Comparison of ENCODE assay signal across 22 cellular contexts in the genomic region with DNA sequence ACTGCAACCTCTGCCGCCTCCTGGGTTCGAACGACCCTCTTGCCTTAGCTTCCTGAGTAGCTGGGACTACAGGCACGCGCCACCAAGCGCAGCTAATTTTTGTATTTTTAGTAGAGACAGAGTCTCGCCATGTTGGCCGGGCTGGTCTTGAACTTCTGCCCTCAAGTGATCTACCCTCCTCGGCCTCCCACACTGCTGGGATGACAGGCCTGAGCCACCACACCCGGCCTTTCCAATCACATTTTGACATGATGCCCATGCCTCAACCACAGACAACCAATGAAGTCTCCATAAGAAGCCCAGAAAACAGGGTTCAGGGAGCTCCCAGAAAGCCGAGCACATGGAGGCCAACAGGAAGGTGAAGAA.
"Had no signal": no experiment of that assay in that cellular context is flagged by ENCODE, and none has a peak within 500 bp of the region (broad histone marks: within the 10 kb centered on the region; RNA-seq: fewer than 3 reads in every experiment).

No MANE protein-coding gene starts in this region.

- H3K4me3 Mint-ChIP-seq: activated CD4-positive, alpha-beta memory T cell treated with anti-CD3 and anti-CD28 coated beads, Interleukin-2, amount 10 ng/mL, durations not matched to agents 7 days and 5 days; activated naive CD8-positive, alpha-beta T cell treated with anti-CD3 and anti-CD28 coated beads, Interleukin-2, amount 10 ng/mL, durations not matched to agents 7 days and 5 days; activated T-cell treated with anti-CD3 and anti-CD28 coated beads, Interleukin-2, amount 50 U/mL, for 72 hours; T-helper 17 cell had no signal

- H3K36me3 ChIP-seq: adrenal gland, breast epithelium, MG63 had no signal

- ATAC-seq: activated T-cell treated with anti-CD3 and anti-CD28 coated beads, Interleukin-2, amount 50 U/mL, for 72 hours; T-helper 17 cell had no signal

- H3K4me1 Mint-ChIP-seq: activated CD4-positive, alpha-beta memory T cell treated with anti-CD3 and anti-CD28 coated beads, Interleukin-2, amount 10 ng/mL, durations not matched to agents 7 days and 5 days; activated naive CD8-positive, alpha-beta T cell treated with anti-CD3 and anti-CD28 coated beads, Interleukin-2, amount 10 ng/mL, durations not matched to agents 7 days and 5 days had no signal

- H3K27me3 ChIP-seq: adrenal gland, breast epithelium, MG63 had no signal

- H3K27ac Mint-ChIP-seq: activated CD4-positive, alpha-beta memory T cell treated with anti-CD3 and anti-CD28 coated beads, Interleukin-2, amount 10 ng/mL, durations not matched to agents 7 days and 5 days; activated naive CD8-positive, alpha-beta T cell treated with anti-CD3 and anti-CD28 coated beads, Interleukin-2, amount 10 ng/mL, durations not matched to agents 7 days and 5 days; activated T-cell treated with anti-CD3 and anti-CD28 coated beads, Interleukin-2, amount 50 U/mL, for 72 hours; T-helper 17 cell had no signal

- H3K4me3 ChIP-seq: adrenal gland, breast epithelium, MG63 had no signal

- H3K27me3 Mint-ChIP-seq: activated CD4-positive, alpha-beta memory T cell treated with anti-CD3 and anti-CD28 coated beads, Interleukin-2, amount 10 ng/mL, durations not matched to agents 7 days and 5 days; activated naive CD8-positive, alpha-beta T cell treated with anti-CD3 and anti-CD28 coated beads, Interleukin-2, amount 10 ng/mL, durations not matched to agents 7 days and 5 days; T-helper 17 cell had no signal

- H3K4me1 ChIP-seq: breast epithelium had no signal

- H3K9me3 ChIP-seq: adrenal gland, breast epithelium, MG63 had no signal

- DNase-seq: activated CD4-positive, alpha-beta memory T cell treated with anti-CD3 and anti-CD28 coated beads, Interleukin-2, amount 10 ng/mL, durations not matched to agents 7 days and 5 days; activated CD4-positive, alpha-beta T cell treated with anti-CD3 and anti-CD28 coated beads, Interleukin-2, amount 50 U/mL, for 1 hour; activated CD4-positive, CD25-positive, alpha-beta regulatory T cell; activated naive CD4-positive, alpha-beta T cell treated with anti-CD3 and anti-CD28 coated beads, Interleukin-2, amount 50 U/mL, for 16 hours; activated naive CD8-positive, alpha-beta T cell treated with anti-CD3 and anti-CD28 coated beads, Interleukin-2, amount 10 ng/mL, durations not matched to agents 7 days and 5 days; activated T-cell treated with anti-CD3 and anti-CD28 coated beads, Interleukin-2, amount 50 U/mL, for 72 hours; adrenal gland; anterior cingulate cortex; central memory CD4-positive, alpha-beta T cell; MG63; MV-4-11; NCI-H1092 treated with DMSO at 0.1 percent for 48 hours; NCI-H1417 treated with DMSO at 0.1 percent for 48 hours; NCI-H1694; NCI-H2029 treated with DMSO at 0.1 percent for 48 hours; NCI-H510A treated with DMSO at 0.1 percent for 48 hours; NCI-H69; NK-92 treated with Interleukin-12 subunit alpha and Interleukin-12 subunit beta, amount 100 ng/mL, for 24 hours; SIG-M5; T-helper 17 cell; T-helper 9 cell had no signal

- H3K9me3 Mint-ChIP-seq: activated CD4-positive, alpha-beta memory T cell treated with anti-CD3 and anti-CD28 coated beads, Interleukin-2, amount 10 ng/mL, durations not matched to agents 7 days and 5 days; activated naive CD8-positive, alpha-beta T cell treated with anti-CD3 and anti-CD28 coated beads, Interleukin-2, amount 10 ng/mL, durations not matched to agents 7 days and 5 days; activated T-cell treated with anti-CD3 and anti-CD28 coated beads, Interleukin-2, amount 50 U/mL, for 72 hours had no signal
